ENCODE assay signal across 14 cellular contexts in the genomic region with DNA sequence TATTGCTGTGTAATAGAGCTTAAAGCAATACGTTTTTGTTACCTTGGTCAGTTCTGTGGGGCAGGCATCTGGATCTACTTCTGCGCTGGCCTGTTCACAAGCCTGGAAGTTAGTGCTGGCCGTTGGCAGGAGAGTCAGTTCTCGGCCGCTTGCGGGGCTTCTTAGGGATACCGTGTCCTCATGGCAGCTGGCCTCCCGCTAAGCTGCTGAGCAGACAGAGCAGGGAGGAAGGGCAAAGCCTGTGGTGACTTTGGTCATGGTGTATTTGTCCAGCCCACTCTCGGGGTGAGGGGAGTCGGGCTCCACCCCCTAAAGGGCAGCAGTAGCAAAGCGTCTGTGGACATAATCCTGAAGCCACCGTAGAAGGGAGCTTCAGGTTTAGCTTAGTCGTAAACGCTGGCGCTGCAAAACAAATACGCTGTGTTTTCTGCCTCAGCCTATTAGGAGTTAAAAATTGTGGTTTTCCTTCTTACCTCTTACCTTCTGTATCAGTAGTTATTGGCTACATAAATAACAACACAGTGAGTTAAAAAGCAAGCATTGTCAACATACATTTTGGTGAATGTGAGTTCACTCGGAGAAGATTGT. TPM values are rescaled to one million over a fixed set of nuclear protein-coding genes. Genes with fewer than 3 reads are reported as not detected.
DNase-seq lines count a peak whose midpoint lies in the region; ATAC-seq, FAIRE-seq and TF ChIP-seq lines count a peak whose summit lies in the region.
"Had no signal": no experiment of that assay in that cellular context is flagged by ENCODE, and none has a peak within 500 bp of the region (broad histone marks: within the 10 kb centered on the region; RNA-seq: fewer than 3 reads in every experiment).

No MANE protein-coding gene starts in this region.

- H3K36me3 Mint-ChIP-seq in activated naive CD4-positive, alpha-beta T cell treated with anti-CD3 and anti-CD28 coated beads, Interleukin-2, amount 50 U/mL, for 72 hours, result peaks cover 0 to 5% of the 10 kb centered on the region in 2 donors

- H3K14ac ChIP-seq in H1 (ENCODE audit: insufficient read length), result no peak overlapping the region

- H3K27ac Mint-ChIP-seq in activated naive CD4-positive, alpha-beta T cell treated with anti-CD3 and anti-CD28 coated beads, Interleukin-2, amount 50 U/mL, for 72 hours, result no peak overlapping the region
- H3K27ac Mint-ChIP-seq: activated naive CD4-positive, alpha-beta T cell treated with anti-CD3 and anti-CD28 coated beads, Interleukin-2, amount 50 U/mL, for 24 hours had no signal

- no peak overlapping the region for H2BK20ac ChIP-seq in H1 (ENCODE audit: low read length)

- CTCF ChIA-PET in H1 (lab: Charles Lee; ENCODE audit: partially characterized antibody), result interaction anchor here (1.7 to 3.0 kb wide), 2 partner anchors 10 to 14 kb away, joined by 4 to 15 read pairs; no protein-coding TSS in a partner anchor

- H4K91ac ChIP-seq in H1 (replicated peaks; ENCODE audit: insufficient read length, low read length), result no peak overlapping the region

- H3K4me3 ChIP-seq in Loucy (ENCODE audit: low read length, poor library complexity, severe bottlenecking) (no peak overlapping the region), H1 (ENCODE audit: extremely low read depth in 1 of 4, insufficient read depth in 2 of 4, low read depth in 3 of 4, low read length in 4 of 4) (no peak overlapping the region), lung (no peak overlapping the region)
- H3K4me3 ChIP-seq: BLaER1 treated with 17β-estradiol and CSF1 and Interleukin-3, amounts not matched to agents 10 nM and 100 nM had no signal

- peaks cover 100% of the 10 kb centered on the region for H3K79me2 ChIP-seq in Loucy (ENCODE audit: insufficient read depth, low read length)
- H3K79me2 ChIP-seq in H1 (ENCODE audit: control insufficient read depth in 1 of 2, insufficient read depth in 2 of 2, low read length in 2 of 2), result peaks cover 48 to 100% of the 10 kb centered on the region in 2 experiments

- no peaks in the 10 kb centered on the region for H3K36me3 ChIP-seq in Loucy (ENCODE audit: insufficient read depth, low read length)
- H3K36me3 ChIP-seq in H1 (ENCODE audit: control insufficient read depth in 2 of 4, insufficient read depth in 4 of 4, low read length in 3 of 4), result peaks cover 0 to 7% (median 0%) of the 10 kb centered on the region in 4 experiments; a peak in 1 of 8 replicates
- peaks cover 0 to 4% of the 10 kb centered on the region in 2 donors for H3K36me3 ChIP-seq in lung (ENCODE audit: control insufficient read depth in 2 of 2, insufficient read depth in 2 of 2, low read length in 2 of 2)

- ATAC-seq in lung (ENCODE audit: insufficient read depth, low FRiP score) (no peak), HG02588 (IDR thresholded peaks at IDR 0.05; ENCODE audit: unreplicated experiment) (no peak)
- ATAC-seq in activated naive CD4-positive, alpha-beta T cell treated with anti-CD3 and anti-CD28 coated beads, Interleukin-2, amount 50 U/mL, for 72 hours, result no peak
- ATAC-seq: HCT116 had no signal

- H2BK5ac ChIP-seq in H1 (ENCODE audit: low read depth, low read length), result no peak overlapping the region

- H2BK15ac ChIP-seq in H1 (ENCODE audit: low read length), result no peak overlapping the region

- H3K56ac ChIP-seq in H1 (replicated peaks; ENCODE audit: insufficient read length, low read depth, low read length), result no peak overlapping the region

- no peaks in the 10 kb centered on the region for H3K9me3 Mint-ChIP-seq in activated naive CD4-positive, alpha-beta T cell treated with anti-CD3 and anti-CD28 coated beads, Interleukin-2, amount 50 U/mL, for 72 hours
- H3K9me3 Mint-ChIP-seq: activated naive CD4-positive, alpha-beta T cell treated with anti-CD3 and anti-CD28 coated beads, Interleukin-2, amount 50 U/mL, for 24 hours had no signal

- no peak overlapping the region for H3K18ac ChIP-seq in H1 (ENCODE audit: extremely low read depth, low read length)

- no peaks in the 10 kb centered on the region for H3F3A ChIP-seq in Loucy (ENCODE audit: low read depth)

- H4K5ac ChIP-seq in H1 (ENCODE audit: insufficient read length, low read depth, low read length), result no peak overlapping the region

- no peak overlapping the region for H3K9ac ChIP-seq in Loucy (ENCODE audit: low read depth, low read length, poor library complexity, severe bottlenecking)
- no peak overlapping the region for H3K9ac ChIP-seq in H1 (replicated peaks in 1 of 4; ENCODE audit: extremely low read depth in 1 of 4, low read depth in 3 of 4, low read length in 3 of 4)
- H3K9ac ChIP-seq: BLaER1 treated with 17β-estradiol and CSF1 and Interleukin-3, amounts not matched to agents 10 nM and 100 nM had no signal

- TF ChIP-seq EP300 in H1 (IDR thresholded peaks at IDR 0.05; ENCODE audit: borderline replicate concordance in 1 of 2, low read depth in 2 of 2, low read length in 2 of 2), result no peak

- no peak overlapping the region for H2BK12ac ChIP-seq in H1 (ENCODE audit: low read depth, low read length)

- no peak overlapping the region for H3K23ac ChIP-seq in H1 (ENCODE audit: insufficient read length)

- H3K27ac ChIP-seq in H1 (ENCODE audit: low read depth, low read length), result no peak overlapping the region
- H3K27ac ChIP-seq in lung (ENCODE audit: low read depth in 1 of 2, low read length in 1 of 2), result no peak overlapping the region
- H3K27ac ChIP-seq: BLaER1 treated with 17β-estradiol and CSF1 and Interleukin-3, amounts not matched to agents 10 nM and 100 nM; epithelial cell of prostate had no signal

- H2AK5ac ChIP-seq in H1 (ENCODE audit: low read depth, low read length), result no peak overlapping the region

- H3K9me3 ChIP-seq in Loucy (ENCODE audit: insufficient read depth, low read depth, low read length) (no peaks in the 10 kb centered on the region), H1 (ENCODE audit: insufficient read depth in 2 of 2, low read depth in 1 of 2, low read length in 1 of 2) (no peaks in the 10 kb centered on the region), lung (ENCODE audit: control insufficient read depth in 2 of 2, insufficient read depth in 1 of 2, low read length in 1 of 2) (no peaks in the 10 kb centered on the region)

- H3K4me2 ChIP-seq in Loucy (ENCODE audit: low read depth, low read length, poor library complexity, severe bottlenecking) (peak overlapping the region; percentile 2), H1 (ENCODE audit: insufficient read depth in 1 of 2, low read depth in 2 of 2, low read length in 2 of 2) (peak overlapping the region; percentile 16 to 19; a peak in 3 of 4 replicates)

- no peaks in the 10 kb centered on the region for H3K9me2 ChIP-seq in Loucy (replicated peaks; ENCODE audit: low read depth, low read length)

- POLR2A ChIA-PET in H1 (lab: Charles Lee; ENCODE audit: partially characterized antibody), result interaction anchor here (2.3 kb wide), 1 partner anchor 11 kb away, joined by 8 read pairs; no protein-coding TSS in a partner anchor

- WGBS in H1 (ENCODE audit: extremely low coverage in 1 of 2, insufficient coverage in 1 of 2, insufficient read length in 1 of 2, insufficient replicate concordance in 2 of 2, low coverage in 1 of 2, low lambda C conversion rate in 2 of 2, missing lambda C conversion rate in 1 of 2), 2 experiments, result 61% methylated on average over 17 of the region's 17 CpGs; no CpG with 5 or more reads in 1 of the 2 experiments
- 72 to 73% methylated on average over 17 of the region's 17 CpGs for WGBS in lung, 2 donors

- H2AFZ ChIP-seq in Loucy (ENCODE audit: low read length) (no peak overlapping the region), H1 (ENCODE audit: low read length) (no peak overlapping the region)

- no peaks in the 10 kb centered on the region; the same call in 1 of the 2 replicates for H3K23me2 ChIP-seq in H1 (ENCODE audit: low read depth, low read length)

- TF ChIP-seq CTCF in Loucy (conservative IDR thresholded peaks at IDR 0.05; ENCODE audit: low read length) (no peak), H1 (IDR thresholded peaks at IDR 0.05; ENCODE audit: control extremely low read depth in 1 of 3, insufficient read depth in 1 of 3, low read depth in 1 of 3, low read length in 3 of 3) (no peak), lung (IDR thresholded peaks at IDR 0.05; ENCODE audit: control extremely low read depth, extremely low read depth) (no peak)

- no peak for TF ChIP-seq POLR2A in H1 (IDR thresholded peaks at IDR 0.05; ENCODE audit: control extremely low read depth in 1 of 2, low read depth in 2 of 2, low read length in 2 of 2)

- no peak for FAIRE-seq in H1 (lab: Jason Lieb, UNC)
- FAIRE-seq: HTR-8/SVneo had no signal

- no peak overlapping the region for H3K4ac ChIP-seq in H1 (replicated peaks; ENCODE audit: insufficient read length, low read depth, low read length)

- H4K8ac ChIP-seq in H1 (ENCODE audit: extremely low read depth, insufficient read depth, low read length), result no peak overlapping the region; the same call in 1 of the 2 replicates

- H3K79me1 ChIP-seq in H1 (ENCODE audit: low read depth, low read length), result peaks cover 21% of the 10 kb centered on the region

- H4K20me1 ChIP-seq in Loucy (ENCODE audit: insufficient read depth, low read length, poor library complexity, severe bottlenecking) (peaks cover 94% of the 10 kb centered on the region), H1 (replicated peaks in 1 of 2; ENCODE audit: control insufficient read depth in 1 of 2, insufficient read depth in 2 of 2, low read length in 2 of 2) (peaks cover 36 to 47% of the 10 kb centered on the region in 2 experiments)

- no peak for TF ChIP-seq RAD21 in H1 (IDR thresholded peaks at IDR 0.05 in 1 of 2, conservative IDR thresholded peaks at IDR 0.05 in 1 of 2; ENCODE audit: low read depth in 2 of 2, low read length in 2 of 2)

- no peak overlapping the region for H2BK120ac ChIP-seq in H1 (replicated peaks; ENCODE audit: low read depth, low read length)

- peak; percentile 31 for DNase-seq in AG08396 (ENCODE audit: low spot score)
- peak in 1 of 2 experiments; percentile 56 for DNase-seq in H1 (ENCODE audit: low read depth in 1 of 2, low spot score in 2 of 2)
- DNase-seq in lung (ENCODE audit: low spot score), result peak; percentile 28
- DNase-seq in activated naive CD4-positive, alpha-beta T cell (lab: John Stamatoyannopoulos, UW), result no peak
- no peak for DNase-seq in activated CD4-positive, alpha-beta T cell treated with anti-CD3 and anti-CD28 coated beads, Interleukin-2, amount 50 U/mL, for 1 hour
- DNase-seq in activated naive CD4-positive, alpha-beta T cell treated with anti-CD3 and anti-CD28 coated beads, Interleukin-2, amount 50 U/mL, for 72 hours (ENCODE audit: low spot score in 2 of 2), result no peak
- DNase-seq: activated CD4-positive, CD25-positive, alpha-beta regulatory T cell had no signal

- H3K4me1 ChIP-seq in Loucy (ENCODE audit: insufficient read depth, low read length, poor library complexity, severe bottlenecking) (peaks cover 39% of the 10 kb centered on the region), H1 (replicated peaks in 1 of 4; ENCODE audit: control insufficient read depth in 3 of 4, insufficient read depth in 4 of 4, low read length in 3 of 4) (peaks cover 4 to 10% (median 7%) of the 10 kb centered on the region in 4 experiments; a peak in 6 of 7 replicates), lung (ENCODE audit: control insufficient read depth in 2 of 2, insufficient read depth in 2 of 2, low read length in 2 of 2) (peaks cover 5 to 7% of the 10 kb centered on the region in 2 donors)

- H3K27me3 ChIP-seq in Loucy (ENCODE audit: insufficient read depth, low read length, poor library complexity, severe bottlenecking) (no peaks in the 10 kb centered on the region), H1 (replicated peaks in 1 of 4; ENCODE audit: control insufficient read depth in 3 of 4, extremely low read depth in 1 of 4, insufficient read depth in 3 of 4, low read length in 3 of 4) (no peaks in the 10 kb centered on the region; a peak in 1 of 7 replicates), lung (ENCODE audit: control insufficient read depth, insufficient read depth) (no peaks in the 10 kb centered on the region)
- H3K27me3 ChIP-seq: BLaER1 treated with 17β-estradiol and CSF1 and Interleukin-3, amounts not matched to agents 10 nM and 100 nM had no signal

RNA-seq across cellular contexts. Expression of gene UBE3C, which starts 12.2 kb away (rescaled TPM):
- 49.6 and 54.1 TPM in 2 replicates for total RNA-seq in H1 (2021; fragmentation: NEBNext Ultra II Directional; extraction: Animal tissue kit (Norgen Biotek cat#: 25700))
- polyA plus RNA-seq in H1 (2011; rRNA removed) (26.5 and 32.0 TPM in 2 replicates), lung (10 to 100 TPM; 12.7 to 34.8 TPM)
- 33.5 TPM for polyA plus RNA-seq in H1 (2011; cell fraction: cytosol; rRNA removed)
- polyA plus RNA-seq in H1 (2011; cell fraction: nucleus; rRNA removed), result 24.1 TPM
- polyA plus RNA-seq in H1 (2012, experiment 1 of 2), result 27.1 to 31.9 TPM (median 29.9 TPM) in 4 replicates
- 6.2 TPM for polyA plus RNA-seq in H1 (2012, experiment 2 of 2)
- polyA plus RNA-seq in H1 (2013, experiment 1 of 2), result 28.9 TPM
- polyA plus RNA-seq in H1 (2013, experiment 2 of 2), result 28.0 TPM
- 62.7 and 66.1 TPM in 2 replicates for polyA minus RNA-seq in H1 (2011; rRNA and poly(A)+ RNA removed)
- 38.2 TPM for polyA minus RNA-seq in H1 (2011; cell fraction: cytosol; rRNA and poly(A)+ RNA removed)
- 61.8 TPM for polyA minus RNA-seq in H1 (2011; cell fraction: nucleus; rRNA and poly(A)+ RNA removed)
- total RNA-seq in lung, result 10 to 100 TPM; 57.3 to 91.8 TPM
- total RNA-seq in activated naive CD4-positive, alpha-beta T cell treated with anti-CD3 and anti-CD28 coated beads, Interleukin-2, amount 50 U/mL, for 72 hours, result 10 to 100 TPM; 57.7 to 60.0 TPM

Comparison
In these comparisons a context has a peak if more than half of its experiments do, and no peak if none do; other contexts are left out.
1. DNase-seq: peak in AG08396 (single experiment) and lung (single experiment); none in activated naive CD4-positive, alpha-beta T cell (0 of 4), activated CD4-positive, alpha-beta T cell treated with anti-CD3 and anti-CD28 coated beads, Interleukin-2, amount 50 U/mL, for 1 hour (single experiment) and activated naive CD4-positive, alpha-beta T cell treated with anti-CD3 and anti-CD28 coated beads, Interleukin-2, amount 50 U/mL, for 72 hours (0 of 2).